ENCODE assay signal across 7 cellular contexts in genomic region chr2:135105513-135106316, GRCh38. TPM values are rescaled to one million over a fixed set of nuclear protein-coding genes. Genes with fewer than 3 reads are reported as not detected.
"Had no signal": no experiment of that assay in that cellular context is flagged by ENCODE, and none has a peak within 500 bp of the region (broad histone marks: within the 10 kb centered on the region; RNA-seq: fewer than 3 reads in every experiment).

No MANE protein-coding gene starts in this region.

RNA-seq across cellular contexts. Expression of gene MAP3K19, which starts 58.5 kb away (rescaled TPM):
- total RNA-seq: GM23248, GM23338, H1, H4, H7, H9, HFFc6 had no signal
- polyA plus RNA-seq: GM23248, GM23338, H1 had no signal
